10 cellular contexts compared by ENCODE assay signal in the genomic region with DNA sequence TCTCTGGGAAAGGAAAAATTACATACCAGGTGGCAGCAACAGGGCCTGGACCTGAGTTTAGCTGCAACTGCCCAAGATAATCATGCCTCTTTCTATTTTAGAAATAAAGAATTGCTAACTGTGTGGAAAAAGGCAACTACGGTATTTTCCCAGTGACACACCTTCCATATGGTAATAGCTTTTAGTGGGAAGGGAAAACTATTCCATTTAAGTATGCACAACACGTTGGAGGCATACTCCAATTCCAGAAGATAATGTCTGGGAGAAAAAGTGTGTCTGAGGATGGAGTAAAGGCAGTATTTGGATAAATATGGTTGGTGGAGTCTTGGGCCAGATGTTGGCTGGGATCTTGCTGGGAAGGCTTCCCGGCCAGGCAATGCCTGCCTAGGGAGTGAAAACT. TPM values are rescaled to one million over a fixed set of nuclear protein-coding genes. Genes with fewer than 3 reads are reported as not detected.
DNase-seq lines count a peak whose midpoint lies in the region; ATAC-seq and TF ChIP-seq lines count a peak whose summit lies in the region.
"Had no signal": no experiment of that assay in that cellular context is flagged by ENCODE, and none has a peak within 500 bp of the region (broad histone marks: within the 10 kb centered on the region; RNA-seq: fewer than 3 reads in every experiment).

No MANE protein-coding gene starts in this region.

- no peak for ATAC-seq in stimulated activated effector memory CD8-positive, alpha-beta T cell treated with anti-CD3 and anti-CD28 coated beads, Interleukin-12 subunit alpha, Interleukin-12 subunit beta, amount 100 ng/mL, for 72 hours
- ATAC-seq in GM19467 (IDR thresholded peaks at IDR 0.05; ENCODE audit: unreplicated experiment), result no peak

- peak overlapping the region; percentile 24 for H3K27ac Mint-ChIP-seq in stimulated activated effector memory CD8-positive, alpha-beta T cell treated with anti-CD3 and anti-CD28 coated beads, Interleukin-12 subunit alpha, Interleukin-12 subunit beta, amount 100 ng/mL, for 72 hours
- H3K27ac Mint-ChIP-seq: endodermal cell had no signal

- peaks cover 20% of the 10 kb centered on the region for H3K4me1 Mint-ChIP-seq in stimulated activated effector memory CD8-positive, alpha-beta T cell treated with anti-CD3 and anti-CD28 coated beads, Interleukin-12 subunit alpha, Interleukin-12 subunit beta, amount 100 ng/mL, for 72 hours

- H3K4me2 ChIP-seq in BLaER1, result peak overlapping the region; percentile 72

- no peak overlapping the region for H3K4me3 Mint-ChIP-seq in stimulated activated effector memory CD8-positive, alpha-beta T cell treated with anti-CD3 and anti-CD28 coated beads, Interleukin-12 subunit alpha, Interleukin-12 subunit beta, amount 100 ng/mL, for 72 hours
- H3K4me3 Mint-ChIP-seq: endodermal cell had no signal

- H3K36me3 ChIP-seq in BLaER1 (peaks cover 5% of the 10 kb centered on the region; the same call in 1 of the 2 replicates), SJSA1 (peaks cover 38% of the 10 kb centered on the region)

- no peaks in the 10 kb centered on the region for H3K9me3 ChIP-seq in BLaER1
- H3K9me3 ChIP-seq in SJSA1 (replicated peaks), result no peaks in the 10 kb centered on the region

- no peak for TF ChIP-seq CTCF in fibroblast of villous mesenchyme (IDR thresholded peaks at IDR 0.05; ENCODE audit: insufficient read depth, low read depth, low read length)

- H3K27ac ChIP-seq in BLaER1 (peak overlapping the region; percentile 70; the same call in 1 of the 2 replicates), SJSA1 (peak overlapping the region; percentile 54)

- H3K4me1 ChIP-seq in BLaER1 (peaks cover 81% of the 10 kb centered on the region), SJSA1 (replicated peaks) (peaks cover 53% of the 10 kb centered on the region)

- H3K9ac ChIP-seq in BLaER1, result no peak overlapping the region; the same call in 1 of the 2 replicates

- H3K4me3 ChIP-seq in BLaER1, result no peak overlapping the region
- no peak overlapping the region for H3K4me3 ChIP-seq in SJSA1
- no peak overlapping the region for H3K4me3 ChIP-seq in fibroblast of villous mesenchyme (ENCODE audit: low read depth, low read length)

- peaks cover 8% of the 10 kb centered on the region; the same call in 1 of the 2 replicates for H4K20me1 ChIP-seq in BLaER1

- H3K36me3 Mint-ChIP-seq in stimulated activated effector memory CD8-positive, alpha-beta T cell treated with anti-CD3 and anti-CD28 coated beads, Interleukin-12 subunit alpha, Interleukin-12 subunit beta, amount 100 ng/mL, for 72 hours, result no peaks in the 10 kb centered on the region

- no peaks in the 10 kb centered on the region for H3K9me3 Mint-ChIP-seq in stimulated activated effector memory CD8-positive, alpha-beta T cell treated with anti-CD3 and anti-CD28 coated beads, Interleukin-12 subunit alpha, Interleukin-12 subunit beta, amount 100 ng/mL, for 72 hours
- H3K9me3 Mint-ChIP-seq: endodermal cell had no signal

- DNase-seq in SJSA1 (ENCODE audit: low read depth in 1 of 2, low spot score in 2 of 2) (no peak), fibroblast of villous mesenchyme (ENCODE audit: low read depth) (peak; percentile 26), DMS114 treated with DMSO at 0.1 percent for 48 hours (lab: John Stamatoyannopoulos, UW; ENCODE audit: unreplicated experiment) (no peak), NCI-H2107 treated with DMSO at 0.1 percent for 48 hours (lab: John Stamatoyannopoulos, UW; ENCODE audit: unreplicated experiment) (no peak)
- no peak for DNase-seq in stimulated activated effector memory CD8-positive, alpha-beta T cell treated with anti-CD3 and anti-CD28 coated beads, Interleukin-12 subunit alpha, Interleukin-12 subunit beta, amount 100 ng/mL, for 72 hours (ENCODE audit: low spot score in 2 of 2)
- no peak for DNase-seq in stimulated activated CD4-positive, alpha-beta T cell treated with anti-CD3 and anti-CD28 coated beads, Interleukin-2, amount 100 ng/mL, for 24 hours
- DNase-seq: endodermal cell, NCI-H345 had no signal

- H3K27me3 ChIP-seq in BLaER1 (no peaks in the 10 kb centered on the region), SJSA1 (replicated peaks) (no peaks in the 10 kb centered on the region)

RNA-seq across cellular contexts. Expression of gene SH3PXD2B, which starts 40.7 kb away (rescaled TPM):
- 23.2 and 32.3 TPM in 2 replicates for total RNA-seq in SJSA1 (2014; rRNA removed; shearing (Covaris generic))
- total RNA-seq in fibroblast of villous mesenchyme, result 28.1 and 32.2 TPM in 2 replicates
